Comparison of ENCODE assay signal across 1 cellular context in the genomic region with DNA sequence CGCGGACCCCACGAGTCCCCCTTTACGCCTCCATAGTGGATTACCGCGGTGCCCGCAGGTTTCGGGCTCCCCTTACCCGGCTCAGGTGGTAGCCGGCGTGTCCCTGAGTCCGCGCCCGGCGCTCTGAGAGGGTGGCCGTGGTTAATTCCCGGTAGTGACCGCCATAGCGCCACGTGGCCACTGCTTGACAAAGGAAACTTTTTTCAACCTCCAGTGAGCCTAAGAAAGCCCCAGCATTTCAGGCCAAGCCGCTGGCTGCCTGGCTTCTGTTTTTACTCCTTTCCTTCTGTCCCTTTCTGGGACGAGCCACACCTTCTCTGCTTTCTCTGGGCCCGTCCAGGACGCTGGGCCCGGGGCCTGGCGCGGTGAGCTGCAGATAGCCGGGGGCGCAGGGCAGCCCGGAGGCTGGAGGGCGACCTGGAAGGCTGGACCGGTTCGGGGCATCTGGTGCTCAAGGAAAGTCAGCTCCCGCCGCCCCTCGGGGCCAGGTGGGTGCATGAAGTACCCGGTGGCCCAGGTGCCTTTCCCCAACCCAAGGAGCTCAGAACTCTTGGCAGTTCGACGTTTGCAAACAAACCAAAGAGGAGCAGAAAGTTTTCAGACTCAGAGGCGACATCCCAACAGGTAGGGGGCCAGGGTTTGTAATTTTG.
A peak's percentile ranks its signal among the peaks of the same experiment; 100 is the strongest.
TF ChIP-seq lines count a peak whose summit lies in the region.

No MANE protein-coding gene starts in this region.

TF ChIP-seq in WTC11, 78 proteins besides CTCF, POLR2A, EP300 and RAD21 (continued from another document):
- TF ChIP-seq GABPB1 (CRISPR knock-in tag; IDR thresholded peaks at IDR 0.05): 0 out of 2 replicates have a peak, but pooled peaks have one; percentile 17
- TF ChIP-seq CBFB (CRISPR knock-in tag; IDR thresholded peaks at IDR 0.05; ENCODE audit: low read depth): no peak
- TF ChIP-seq, protein P1, sequence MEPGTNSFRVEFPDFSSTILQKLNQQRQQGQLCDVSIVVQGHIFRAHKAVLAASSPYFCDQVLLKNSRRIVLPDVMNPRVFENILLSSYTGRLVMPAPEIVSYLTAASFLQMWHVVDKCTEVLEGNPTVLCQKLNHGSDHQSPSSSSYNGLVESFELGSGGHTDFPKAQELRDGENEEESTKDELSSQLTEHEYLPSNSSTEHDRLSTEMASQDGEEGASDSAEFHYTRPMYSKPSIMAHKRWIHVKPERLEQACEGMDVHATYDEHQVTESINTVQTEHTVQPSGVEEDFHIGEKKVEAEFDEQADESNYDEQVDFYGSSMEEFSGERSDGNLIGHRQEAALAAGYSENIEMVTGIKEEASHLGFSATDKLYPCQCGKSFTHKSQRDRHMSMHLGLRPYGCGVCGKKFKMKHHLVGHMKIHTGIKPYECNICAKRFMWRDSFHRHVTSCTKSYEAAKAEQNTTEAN (CRISPR knock-in tag; IDR thresholded peaks at IDR 0.05): 0 out of 2 replicates have a peak, but pooled peaks have one; percentile 7
- TF ChIP-seq, protein P2, sequence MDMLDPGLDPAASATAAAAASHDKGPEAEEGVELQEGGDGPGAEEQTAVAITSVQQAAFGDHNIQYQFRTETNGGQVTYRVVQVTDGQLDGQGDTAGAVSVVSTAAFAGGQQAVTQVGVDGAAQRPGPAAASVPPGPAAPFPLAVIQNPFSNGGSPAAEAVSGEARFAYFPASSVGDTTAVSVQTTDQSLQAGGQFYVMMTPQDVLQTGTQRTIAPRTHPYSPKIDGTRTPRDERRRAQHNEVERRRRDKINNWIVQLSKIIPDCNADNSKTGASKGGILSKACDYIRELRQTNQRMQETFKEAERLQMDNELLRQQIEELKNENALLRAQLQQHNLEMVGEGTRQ (CRISPR knock-in tag; IDR thresholded peaks at IDR 0.05): no peak; the same call in 1 of the 2 replicates
- TF ChIP-seq ELF4 (CRISPR knock-in tag; IDR thresholded peaks at IDR 0.05; ENCODE audit: low read depth): no peak
- TF ChIP-seq, protein P3, sequence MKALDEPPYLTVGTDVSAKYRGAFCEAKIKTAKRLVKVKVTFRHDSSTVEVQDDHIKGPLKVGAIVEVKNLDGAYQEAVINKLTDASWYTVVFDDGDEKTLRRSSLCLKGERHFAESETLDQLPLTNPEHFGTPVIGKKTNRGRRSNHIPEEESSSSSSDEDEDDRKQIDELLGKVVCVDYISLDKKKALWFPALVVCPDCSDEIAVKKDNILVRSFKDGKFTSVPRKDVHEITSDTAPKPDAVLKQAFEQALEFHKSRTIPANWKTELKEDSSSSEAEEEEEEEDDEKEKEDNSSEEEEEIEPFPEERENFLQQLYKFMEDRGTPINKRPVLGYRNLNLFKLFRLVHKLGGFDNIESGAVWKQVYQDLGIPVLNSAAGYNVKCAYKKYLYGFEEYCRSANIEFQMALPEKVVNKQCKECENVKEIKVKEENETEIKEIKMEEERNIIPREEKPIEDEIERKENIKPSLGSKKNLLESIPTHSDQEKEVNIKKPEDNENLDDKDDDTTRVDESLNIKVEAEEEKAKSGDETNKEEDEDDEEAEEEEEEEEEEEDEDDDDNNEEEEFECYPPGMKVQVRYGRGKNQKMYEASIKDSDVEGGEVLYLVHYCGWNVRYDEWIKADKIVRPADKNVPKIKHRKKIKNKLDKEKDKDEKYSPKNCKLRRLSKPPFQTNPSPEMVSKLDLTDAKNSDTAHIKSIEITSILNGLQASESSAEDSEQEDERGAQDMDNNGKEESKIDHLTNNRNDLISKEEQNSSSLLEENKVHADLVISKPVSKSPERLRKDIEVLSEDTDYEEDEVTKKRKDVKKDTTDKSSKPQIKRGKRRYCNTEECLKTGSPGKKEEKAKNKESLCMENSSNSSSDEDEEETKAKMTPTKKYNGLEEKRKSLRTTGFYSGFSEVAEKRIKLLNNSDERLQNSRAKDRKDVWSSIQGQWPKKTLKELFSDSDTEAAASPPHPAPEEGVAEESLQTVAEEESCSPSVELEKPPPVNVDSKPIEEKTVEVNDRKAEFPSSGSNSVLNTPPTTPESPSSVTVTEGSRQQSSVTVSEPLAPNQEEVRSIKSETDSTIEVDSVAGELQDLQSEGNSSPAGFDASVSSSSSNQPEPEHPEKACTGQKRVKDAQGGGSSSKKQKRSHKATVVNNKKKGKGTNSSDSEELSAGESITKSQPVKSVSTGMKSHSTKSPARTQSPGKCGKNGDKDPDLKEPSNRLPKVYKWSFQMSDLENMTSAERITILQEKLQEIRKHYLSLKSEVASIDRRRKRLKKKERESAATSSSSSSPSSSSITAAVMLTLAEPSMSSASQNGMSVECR (CRISPR knock-in tag; IDR thresholded peaks at IDR 0.05; ENCODE audit: borderline replicate concordance): peak; percentile 53; the same call in 1 of the 2 replicates
- TF ChIP-seq, protein P4, sequence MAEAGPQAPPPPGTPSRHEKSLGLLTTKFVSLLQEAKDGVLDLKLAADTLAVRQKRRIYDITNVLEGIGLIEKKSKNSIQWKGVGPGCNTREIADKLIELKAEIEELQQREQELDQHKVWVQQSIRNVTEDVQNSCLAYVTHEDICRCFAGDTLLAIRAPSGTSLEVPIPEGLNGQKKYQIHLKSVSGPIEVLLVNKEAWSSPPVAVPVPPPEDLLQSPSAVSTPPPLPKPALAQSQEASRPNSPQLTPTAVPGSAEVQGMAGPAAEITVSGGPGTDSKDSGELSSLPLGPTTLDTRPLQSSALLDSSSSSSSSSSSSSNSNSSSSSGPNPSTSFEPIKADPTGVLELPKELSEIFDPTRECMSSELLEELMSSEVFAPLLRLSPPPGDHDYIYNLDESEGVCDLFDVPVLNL (CRISPR knock-in tag; IDR thresholded peaks at IDR 0.05; ENCODE audit: borderline replicate concordance, low read depth): no peak
- no peak for TF ChIP-seq ATF1 (CRISPR knock-in tag; IDR thresholded peaks at IDR 0.05)
- TF ChIP-seq GTF2I (CRISPR knock-in tag; conservative IDR thresholded peaks at IDR 0.05): no peak
- no peak for TF ChIP-seq JUN (CRISPR knock-in tag; IDR thresholded peaks at IDR 0.05)
- TF ChIP-seq, protein P5, sequence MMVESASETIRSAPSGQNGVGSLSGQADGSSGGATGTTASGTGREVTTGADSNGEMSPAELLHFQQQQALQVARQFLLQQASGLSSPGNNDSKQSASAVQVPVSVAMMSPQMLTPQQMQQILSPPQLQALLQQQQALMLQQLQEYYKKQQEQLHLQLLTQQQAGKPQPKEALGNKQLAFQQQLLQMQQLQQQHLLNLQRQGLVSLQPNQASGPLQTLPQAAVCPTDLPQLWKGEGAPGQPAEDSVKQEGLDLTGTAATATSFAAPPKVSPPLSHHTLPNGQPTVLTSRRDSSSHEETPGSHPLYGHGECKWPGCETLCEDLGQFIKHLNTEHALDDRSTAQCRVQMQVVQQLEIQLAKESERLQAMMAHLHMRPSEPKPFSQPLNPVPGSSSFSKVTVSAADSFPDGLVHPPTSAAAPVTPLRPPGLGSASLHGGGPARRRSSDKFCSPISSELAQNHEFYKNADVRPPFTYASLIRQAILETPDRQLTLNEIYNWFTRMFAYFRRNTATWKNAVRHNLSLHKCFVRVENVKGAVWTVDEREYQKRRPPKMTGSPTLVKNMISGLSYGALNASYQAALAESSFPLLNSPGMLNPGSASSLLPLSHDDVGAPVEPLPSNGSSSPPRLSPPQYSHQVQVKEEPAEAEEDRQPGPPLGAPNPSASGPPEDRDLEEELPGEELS (CRISPR knock-in tag; IDR thresholded peaks at IDR 0.05): 0 out of 2 replicates have a peak, but pooled peaks have one; percentile 34
- no peak for TF ChIP-seq SP1 (CRISPR knock-in tag; conservative IDR thresholded peaks at IDR 0.05)
- TF ChIP-seq, protein P6, sequence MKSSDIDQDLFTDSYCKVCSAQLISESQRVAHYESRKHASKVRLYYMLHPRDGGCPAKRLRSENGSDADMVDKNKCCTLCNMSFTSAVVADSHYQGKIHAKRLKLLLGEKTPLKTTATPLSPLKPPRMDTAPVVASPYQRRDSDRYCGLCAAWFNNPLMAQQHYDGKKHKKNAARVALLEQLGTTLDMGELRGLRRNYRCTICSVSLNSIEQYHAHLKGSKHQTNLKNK (CRISPR knock-in tag; IDR thresholded peaks at IDR 0.05): no peak
- TF ChIP-seq, protein P7, sequence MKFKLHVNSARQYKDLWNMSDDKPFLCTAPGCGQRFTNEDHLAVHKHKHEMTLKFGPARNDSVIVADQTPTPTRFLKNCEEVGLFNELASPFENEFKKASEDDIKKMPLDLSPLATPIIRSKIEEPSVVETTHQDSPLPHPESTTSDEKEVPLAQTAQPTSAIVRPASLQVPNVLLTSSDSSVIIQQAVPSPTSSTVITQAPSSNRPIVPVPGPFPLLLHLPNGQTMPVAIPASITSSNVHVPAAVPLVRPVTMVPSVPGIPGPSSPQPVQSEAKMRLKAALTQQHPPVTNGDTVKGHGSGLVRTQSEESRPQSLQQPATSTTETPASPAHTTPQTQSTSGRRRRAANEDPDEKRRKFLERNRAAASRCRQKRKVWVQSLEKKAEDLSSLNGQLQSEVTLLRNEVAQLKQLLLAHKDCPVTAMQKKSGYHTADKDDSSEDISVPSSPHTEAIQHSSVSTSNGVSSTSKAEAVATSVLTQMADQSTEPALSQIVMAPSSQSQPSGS (CRISPR knock-in tag; IDR thresholded peaks at IDR 0.05; ENCODE audit: borderline replicate concordance, low read depth): no peak
- TF ChIP-seq NFATC4 (CRISPR knock-in tag; IDR thresholded peaks at IDR 0.05): no peak
- TF ChIP-seq FOXP1 (CRISPR knock-in tag; IDR thresholded peaks at IDR 0.05; ENCODE audit: borderline replicate concordance): 0 out of 2 replicates have a peak, but pooled peaks have one; percentile 34
- no peak for TF ChIP-seq NR3C1 (CRISPR knock-in tag; conservative IDR thresholded peaks at IDR 0.05; ENCODE audit: low read depth)
- TF ChIP-seq FOXK1 (CRISPR knock-in tag; IDR thresholded peaks at IDR 0.05): no peak
- no peak for TF ChIP-seq CREB1 (CRISPR knock-in tag; IDR thresholded peaks at IDR 0.05)
- TF ChIP-seq, protein P8, sequence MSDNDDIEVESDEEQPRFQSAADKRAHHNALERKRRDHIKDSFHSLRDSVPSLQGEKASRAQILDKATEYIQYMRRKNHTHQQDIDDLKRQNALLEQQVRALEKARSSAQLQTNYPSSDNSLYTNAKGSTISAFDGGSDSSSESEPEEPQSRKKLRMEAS (CRISPR knock-in tag; IDR thresholded peaks at IDR 0.05): peak; percentile 82
- peak; percentile 53; the same call in 1 of the 2 replicates for TF ChIP-seq ESRRA (CRISPR knock-in tag; IDR thresholded peaks at IDR 0.05; ENCODE audit: borderline replicate concordance)
